1 cellular context compared by ENCODE assay signal in the genomic region with DNA sequence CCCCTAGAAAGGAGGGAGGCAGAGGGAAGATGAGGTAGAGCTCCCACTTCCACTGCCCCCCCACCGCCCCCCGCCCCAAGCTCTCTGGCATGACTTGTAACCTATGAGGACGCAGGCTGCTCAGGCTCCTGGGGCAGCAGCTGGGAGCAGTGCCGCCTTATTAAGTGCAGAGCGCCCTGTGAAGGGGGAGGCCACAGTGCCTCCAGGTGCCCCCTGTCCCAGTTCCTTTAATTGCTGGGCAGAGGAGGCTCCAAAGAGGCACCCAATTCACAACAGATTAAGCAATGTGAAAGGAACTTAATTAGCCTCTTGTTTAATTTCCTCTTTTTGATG.
TF ChIP-seq lines count a peak whose summit lies in the region.

No MANE protein-coding gene starts in this region.

TF ChIP-seq in HepG2, 621 proteins besides CTCF, POLR2A, EP300 and RAD21 (continued from another document):
- TF ChIP-seq, protein P1, sequence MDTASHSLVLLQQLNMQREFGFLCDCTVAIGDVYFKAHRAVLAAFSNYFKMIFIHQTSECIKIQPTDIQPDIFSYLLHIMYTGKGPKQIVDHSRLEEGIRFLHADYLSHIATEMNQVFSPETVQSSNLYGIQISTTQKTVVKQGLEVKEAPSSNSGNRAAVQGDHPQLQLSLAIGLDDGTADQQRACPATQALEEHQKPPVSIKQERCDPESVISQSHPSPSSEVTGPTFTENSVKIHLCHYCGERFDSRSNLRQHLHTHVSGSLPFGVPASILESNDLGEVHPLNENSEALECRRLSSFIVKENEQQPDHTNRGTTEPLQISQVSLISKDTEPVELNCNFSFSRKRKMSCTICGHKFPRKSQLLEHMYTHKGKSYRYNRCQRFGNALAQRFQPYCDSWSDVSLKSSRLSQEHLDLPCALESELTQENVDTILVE (CRISPR knock-in tag; IDR thresholded peaks at IDR 0.05), result no peak
- TF ChIP-seq ZNF563 (CRISPR knock-in tag; IDR thresholded peaks at IDR 0.05) (no peak), NR1H2 (CRISPR knock-in tag; IDR thresholded peaks at IDR 0.05; ENCODE audit: borderline replicate concordance, low read depth) (no peak)
